Comparison of ENCODE assay signal across 1 cellular context in genomic region chrX:45524296-45524695, GRCh38.
TF ChIP-seq lines count a peak whose summit lies in the region.

No MANE protein-coding gene starts in this region.

TF ChIP-seq in liver, 16 proteins besides CTCF, POLR2A, EP300 and RAD21 (continued from another document):
- TF ChIP-seq ZBTB33 (IDR thresholded peaks at IDR 0.05) (no peak), FOXA2 (IDR thresholded peaks at IDR 0.05) (no peak), MAX (IDR thresholded peaks at IDR 0.05) (peak; percentile 33), TAF1 (conservative IDR thresholded peaks at IDR 0.05) (no peak), HNF4A (conservative IDR thresholded peaks at IDR 0.05) (peak in 1 of 2 donors; percentile 23), YY1 (IDR thresholded peaks at IDR 0.05) (no peak), EGR1 (IDR thresholded peaks at IDR 0.05; ENCODE audit: low read depth in 2 of 2) (no peak)
TF ChIP-seq in liver: peak in this region for 4.
